Comparison of ENCODE assay signal across 23 cellular contexts in genomic region chr11:67332081-67332691, GRCh38.
"Had no signal": no experiment of that assay in that cellular context is flagged by ENCODE, and none has a peak within 500 bp of the region (broad histone marks: within the 10 kb centered on the region; RNA-seq: fewer than 3 reads in every experiment).

No MANE protein-coding gene starts in this region.

- H3K79me2 ChIP-seq: hepatocyte had no signal

- H2AFZ ChIP-seq: hepatocyte had no signal

- H3K36me3 ChIP-seq: adrenal gland, ascending aorta, brain microvascular endothelial cell, colonic mucosa, left ventricle myocardium inferior, prostate gland, spleen had no signal

- H3K4me3 ChIP-seq: adrenal gland, ascending aorta, colonic mucosa, hepatocyte, left ventricle myocardium inferior, prostate gland, spleen, testis had no signal

- H3K4me1 ChIP-seq: adrenal gland, ascending aorta, colonic mucosa, left ventricle myocardium inferior, prostate gland, spleen, testis had no signal

- H3K9me3 ChIP-seq: adrenal gland, ascending aorta, colonic mucosa, left ventricle myocardium inferior, prostate gland, spleen, testis had no signal

- H3K27me3 ChIP-seq: adrenal gland, ascending aorta, brain microvascular endothelial cell, colonic mucosa, hepatocyte, spleen, testis had no signal

- H3K27ac ChIP-seq: adrenal gland, ascending aorta, brain microvascular endothelial cell, colonic mucosa, hepatocyte, left ventricle myocardium inferior, prostate gland, testis had no signal

- DNase-seq: activated CD4-positive, alpha-beta T cell treated with anti-CD3 and anti-CD28 coated beads for 1 hour; activated CD4-positive, alpha-beta T cell treated with anti-CD3 and anti-CD28 coated beads, Interleukin-2, amount 50 U/mL, for 1 hour; activated CD8-positive, alpha-beta T cell treated with anti-CD3 and anti-CD28 coated beads, Interleukin-2, amount 10 ng/mL, durations not matched to agents 7 days and 5 days; activated naive CD4-positive, alpha-beta T cell; activated T-cell treated with anti-CD3 and anti-CD28 coated beads, Interleukin-2, amount 50 U/mL, for 1 hour; adrenal gland; brain microvascular endothelial cell; colonic mucosa; erythroblast; foreskin melanocyte; immature natural killer cell; left ventricle myocardium inferior; midbrain; natural killer cell; spleen; stimulated activated CD4-positive, alpha-beta T cell treated with anti-CD3 and anti-CD28 coated beads, Interleukin-4, amount 100 ng/mL, for 1 hour; stimulated activated naive CD4-positive, alpha-beta T cell; T-helper 1 cell; testis; trophoblast cell had no signal

- H3K4me2 ChIP-seq: hepatocyte had no signal
